ENCODE assay signal across 16 cellular contexts in genomic region chr10:46095943-46096342, GRCh38. TPM values are rescaled to one million over a fixed set of nuclear protein-coding genes. Genes with fewer than 3 reads are reported as not detected.
"Had no signal": no experiment of that assay in that cellular context is flagged by ENCODE, and none has a peak within 500 bp of the region (broad histone marks: within the 10 kb centered on the region; RNA-seq: fewer than 3 reads in every experiment).

No MANE protein-coding gene starts in this region.

RNA-seq across cellular contexts. Expression of gene MSMB, which starts 49.9 kb away (rescaled TPM):
- total RNA-seq: activated CD8-positive, alpha-beta memory T cell treated with anti-CD3 and anti-CD28 coated beads, Interleukin-2, amount 10 ng/mL, durations not matched to agents 7 days and 5 days; activated T-helper 2 cell treated with anti-CD3 and anti-CD28 coated beads, Interferon-gamma antibody, Interleukin-2, Interleukin-4, amounts not matched to agents 10 μg/mL and 5 μg/mL and 100 μg/mL, durations not matched to agents 14 hours and 24 hours and 36 hours; adrenal gland; endothelial cell of umbilical vein; esophagus muscularis mucosa; heart right ventricle; kidney epithelial cell; lung microvascular endothelial cell; myocyte; osteoblast; psoas muscle; right cardiac atrium; skeletal muscle tissue; T-helper 1 cell treated with Interleukin-12 subunit alpha and Interleukin-12 subunit beta and Interleukin-4 antibody, amounts not matched to agents 30 ng/mL and 1 ng/mL, for 36 hours; temporal lobe had no signal
- polyA plus RNA-seq: adrenal gland, endothelial cell of umbilical vein, heart right ventricle, neural cell, psoas muscle, right cardiac atrium had no signal
